26 cellular contexts compared by ENCODE assay signal in genomic region chr7:147474862-147475261, GRCh38.
"Had no signal": no experiment of that assay in that cellular context is flagged by ENCODE, and none has a peak within 500 bp of the region (broad histone marks: within the 10 kb centered on the region; RNA-seq: fewer than 3 reads in every experiment).

No MANE protein-coding gene starts in this region.

- H3K4me2 ChIP-seq: hepatocyte had no signal

- H3K4me3 Mint-ChIP-seq: memory B cell; naive thymus-derived CD8-positive, alpha-beta T cell; stimulated activated memory B cell treated with anti-CD40 and anti-IgM and Interleukin-4, amounts not matched to agents 10 μg/mL and 1 μg/mL and 100 μg/mL, for 72 hours; stimulated activated naive CD8-positive, alpha-beta T cell treated with anti-CD3 and anti-CD28 coated beads, Interleukin-15, amount 100 ng/mL, for 72 hours; type B pancreatic cell had no signal

- H3K27ac ChIP-seq: hepatocyte, left ventricle myocardium inferior, pancreas, prostate gland, skin epidermis, spleen, tibial nerve, uterus had no signal

- H3K27ac Mint-ChIP-seq: memory B cell; naive thymus-derived CD8-positive, alpha-beta T cell; stimulated activated memory B cell treated with anti-CD40 and anti-IgM and Interleukin-4, amounts not matched to agents 10 μg/mL and 1 μg/mL and 100 μg/mL, for 72 hours; stimulated activated naive CD8-positive, alpha-beta T cell treated with anti-CD3 and anti-CD28 coated beads, Interleukin-15, amount 100 ng/mL, for 72 hours; type B pancreatic cell had no signal

- H3K27me3 Mint-ChIP-seq: memory B cell; naive thymus-derived CD8-positive, alpha-beta T cell; stimulated activated memory B cell treated with anti-CD40 and anti-IgM and Interleukin-4, amounts not matched to agents 10 μg/mL and 1 μg/mL and 100 μg/mL, for 72 hours; stimulated activated naive CD8-positive, alpha-beta T cell treated with anti-CD3 and anti-CD28 coated beads, Interleukin-15, amount 100 ng/mL, for 72 hours had no signal

- H3K9me3 ChIP-seq: pancreas, prostate gland, tibial nerve, uterus had no signal

- H3K36me3 ChIP-seq: left ventricle myocardium inferior, pancreas, prostate gland, spleen, tibial nerve, uterus had no signal

- DNase-seq: islet precursor cell; left ventricle myocardium inferior; midbrain; naive thymus-derived CD8-positive, alpha-beta T cell; pancreas; posterior cingulate gyrus; retina; right cardiac atrium; spleen; stimulated activated CD4-positive, alpha-beta T cell treated with anti-CD3 and anti-CD28 coated beads, Interleukin-1b, Interleukin-23, amount 100 ng/mL, for 48 hours; stimulated activated CD4-positive, alpha-beta T cell treated with anti-CD3 and anti-CD28 coated beads, Interleukin-2, amount 100 ng/mL, for 48 hours; stimulated activated CD4-positive, alpha-beta T cell treated with anti-CD3 and anti-CD28 coated beads, Interleukin-4, amount 100 ng/mL, for 4 hours; stimulated activated CD8-positive, alpha-beta memory T cell treated with anti-CD3 and anti-CD28 coated beads, Interleukin-4, amount 100 ng/mL, for 48 hours; stimulated activated naive CD4-positive, alpha-beta T cell treated with Interleukin-2 at 50 U/mL for 16 hours; stimulated activated naive CD8-positive, alpha-beta T cell treated with anti-CD3 and anti-CD28 coated beads, Interleukin-15, amount 100 ng/mL, for 72 hours; substantia nigra; uterus had no signal

- H3K36me3 Mint-ChIP-seq: memory B cell; naive thymus-derived CD8-positive, alpha-beta T cell; stimulated activated memory B cell treated with anti-CD40 and anti-IgM and Interleukin-4, amounts not matched to agents 10 μg/mL and 1 μg/mL and 100 μg/mL, for 72 hours; type B pancreatic cell had no signal

- H3K27me3 ChIP-seq: hepatocyte, pancreas, spleen, tibial nerve, uterus had no signal

- H2AFZ ChIP-seq: hepatocyte had no signal

- FAIRE-seq: pancreas had no signal

- H3K4me1 ChIP-seq: left ventricle myocardium inferior, pancreas, prostate gland, spleen, tibial nerve, uterus had no signal

- H3K4me3 ChIP-seq: hepatocyte, left ventricle myocardium inferior, lung, pancreas, prostate gland, skin epidermis, spleen, tibial nerve, uterus had no signal

- H3K79me2 ChIP-seq: hepatocyte had no signal

- H3K9me3 Mint-ChIP-seq: type B pancreatic cell had no signal

- ATAC-seq: naive thymus-derived CD8-positive, alpha-beta T cell; pancreas; right cardiac atrium; sciatic nerve; stimulated activated memory B cell treated with anti-CD40 and anti-IgM and Interleukin-4, amounts not matched to agents 10 μg/mL and 1 μg/mL and 100 μg/mL, for 72 hours; stimulated activated naive CD8-positive, alpha-beta T cell treated with anti-CD3 and anti-CD28 coated beads, Interleukin-15, amount 100 ng/mL, for 72 hours had no signal

- H3K4me1 Mint-ChIP-seq: memory B cell; naive thymus-derived CD8-positive, alpha-beta T cell; stimulated activated memory B cell treated with anti-CD40 and anti-IgM and Interleukin-4, amounts not matched to agents 10 μg/mL and 1 μg/mL and 100 μg/mL, for 72 hours; stimulated activated naive CD8-positive, alpha-beta T cell treated with anti-CD3 and anti-CD28 coated beads, Interleukin-15, amount 100 ng/mL, for 72 hours had no signal
